Comparison of ENCODE assay signal across 24 cellular contexts in genomic region chrX:106510713-106511411, GRCh38.
DNase-seq lines count a peak whose midpoint lies in the region; ATAC-seq, FAIRE-seq and TF ChIP-seq lines count a peak whose summit lies in the region.
"Had no signal": no experiment of that assay in that cellular context is flagged by ENCODE, and none has a peak within 500 bp of the region (broad histone marks: within the 10 kb centered on the region; RNA-seq: fewer than 3 reads in every experiment).

No MANE protein-coding gene starts in this region.

- H3K27me3 Mint-ChIP-seq in activated T-cell treated with anti-CD3 and anti-CD28 coated beads, Interleukin-2, amount 50 U/mL, for 24 hours = peaks cover 41% of the 10 kb centered on the region
- no peaks in the 10 kb centered on the region for H3K27me3 Mint-ChIP-seq in activated CD4-positive, alpha-beta memory T cell treated with anti-CD3 and anti-CD28 coated beads for 36 hours

- POLR2A ChIA-PET in activated CD4-positive, alpha-beta memory T cell treated with anti-CD3 and anti-CD28 coated beads for 36 hours (lab: Charles Lee) = no interaction called here

- no peak for TF ChIP-seq CTCF in GM13976 (IDR thresholded peaks at IDR 0.05; ENCODE audit: borderline replicate concordance, control extremely low read depth, extremely low read depth, insufficient read depth, missing control alignments)

- CTCF ChIA-PET in activated CD4-positive, alpha-beta memory T cell treated with anti-CD3 and anti-CD28 coated beads for 36 hours (lab: Charles Lee) = no interaction called here

- H3K4me3 Mint-ChIP-seq in activated T-cell treated with anti-CD3 and anti-CD28 coated beads, Interleukin-2, amount 50 U/mL, for 24 hours = no peak overlapping the region
- no peak overlapping the region for H3K4me3 Mint-ChIP-seq in activated CD4-positive, alpha-beta memory T cell treated with anti-CD3 and anti-CD28 coated beads for 36 hours
- H3K4me3 Mint-ChIP-seq: activated T-cell treated with anti-CD3 and anti-CD28 coated beads, Interleukin-2, amount 50 U/mL, for 72 hours; IgD-negative memory B cell; natural killer cell treated with Interleukin-12 subunit alpha and Interleukin-12 subunit beta and Interleukin-15 and Interleukin-18, amount 100 ng/mL, for 72 hours had no signal

- peak; percentile 43 for FAIRE-seq in colon (lab: Jason Lieb, UNC)
- FAIRE-seq: endometrium, frontal cortex had no signal

- in situ Hi-C loops in GM13976 (cut with MboI; ENCODE audit: low sequenced_read_pairs, unreplicated experiment) = no loop called here

- no peak overlapping the region for H3K27ac Mint-ChIP-seq in activated T-cell treated with anti-CD3 and anti-CD28 coated beads, Interleukin-2, amount 50 U/mL, for 24 hours
- no peak overlapping the region for H3K27ac Mint-ChIP-seq in activated CD4-positive, alpha-beta memory T cell treated with anti-CD3 and anti-CD28 coated beads for 36 hours
- H3K27ac Mint-ChIP-seq: activated T-cell treated with anti-CD3 and anti-CD28 coated beads, Interleukin-2, amount 50 U/mL, for 72 hours; IgD-negative memory B cell; natural killer cell treated with Interleukin-12 subunit alpha and Interleukin-12 subunit beta and Interleukin-15 and Interleukin-18, amount 100 ng/mL, for 72 hours had no signal

- ATAC-seq in GM18868 (IDR thresholded peaks at IDR 0.05; ENCODE audit: unreplicated experiment) (peak; percentile 96), GM21723 (IDR thresholded peaks at IDR 0.05; ENCODE audit: unreplicated experiment) (peak; percentile 72), HG03565 (IDR thresholded peaks at IDR 0.05; ENCODE audit: unreplicated experiment) (peak; percentile 64)
- ATAC-seq: activated T-cell treated with anti-CD3 and anti-CD28 coated beads, Interleukin-2, amount 50 U/mL, for 72 hours; mucosa of descending colon; natural killer cell treated with Interleukin-12 subunit alpha and Interleukin-12 subunit beta and Interleukin-15 and Interleukin-18, amount 100 ng/mL, for 72 hours; Right ventricle myocardium inferior; stimulated activated naive CD8-positive, alpha-beta T cell treated with anti-CD3 and anti-CD28 coated beads, Interleukin-15, Interleukin-2, amounts not matched to agents 100 U/mL and 50 U/mL, for 24 hours had no signal

- H3K4me1 Mint-ChIP-seq in activated T-cell treated with anti-CD3 and anti-CD28 coated beads, Interleukin-2, amount 50 U/mL, for 24 hours (ENCODE audit: low read depth) = peaks cover 10% of the 10 kb centered on the region
- H3K4me1 Mint-ChIP-seq in activated CD4-positive, alpha-beta memory T cell treated with anti-CD3 and anti-CD28 coated beads for 36 hours (ENCODE audit: low read depth) = no peaks in the 10 kb centered on the region
- H3K4me1 Mint-ChIP-seq: IgD-negative memory B cell had no signal

- no peaks in the 10 kb centered on the region for H3K9me3 Mint-ChIP-seq in activated T-cell treated with anti-CD3 and anti-CD28 coated beads, Interleukin-2, amount 50 U/mL, for 24 hours
- H3K9me3 Mint-ChIP-seq in activated CD4-positive, alpha-beta memory T cell treated with anti-CD3 and anti-CD28 coated beads for 36 hours = no peaks in the 10 kb centered on the region
- H3K9me3 Mint-ChIP-seq: activated T-cell treated with anti-CD3 and anti-CD28 coated beads, Interleukin-2, amount 50 U/mL, for 72 hours; IgD-negative memory B cell; natural killer cell treated with Interleukin-12 subunit alpha and Interleukin-12 subunit beta and Interleukin-15 and Interleukin-18, amount 100 ng/mL, for 72 hours had no signal

- DNase-seq in activated T-cell treated with anti-CD3 and anti-CD28 coated beads, Interleukin-2, amount 50 U/mL, for 24 hours = no peak
- no peak for DNase-seq in GM13976 (ENCODE audit: low spot score)
- no peak for DNase-seq in activated CD4-positive, alpha-beta memory T cell treated with anti-CD3 and anti-CD28 coated beads for 36 hours
- DNase-seq: activated CD4-positive, alpha-beta T cell treated with anti-CD3 and anti-CD28 coated beads for 48 hours; activated naive CD4-positive, alpha-beta T cell; activated T-cell treated with anti-CD3 and anti-CD28 coated beads, Interleukin-2, amount 50 U/mL, for 72 hours; Calu3; mucosa of descending colon; NCI-H1105; NCI-H1930; NCI-H446; ovary; retina; stimulated activated naive CD8-positive, alpha-beta T cell treated with anti-CD3 and anti-CD28 coated beads, Interleukin-15, Interleukin-2, amounts not matched to agents 100 U/mL and 50 U/mL, for 24 hours; uterus had no signal

- H3K36me3 Mint-ChIP-seq in activated T-cell treated with anti-CD3 and anti-CD28 coated beads, Interleukin-2, amount 50 U/mL, for 24 hours (ENCODE audit: low read depth) = no peaks in the 10 kb centered on the region
- no peaks in the 10 kb centered on the region for H3K36me3 Mint-ChIP-seq in activated CD4-positive, alpha-beta memory T cell treated with anti-CD3 and anti-CD28 coated beads for 36 hours
- H3K36me3 Mint-ChIP-seq: IgD-negative memory B cell; natural killer cell treated with Interleukin-12 subunit alpha and Interleukin-12 subunit beta and Interleukin-15 and Interleukin-18, amount 100 ng/mL, for 72 hours had no signal

- intact Hi-C loops in activated CD4-positive, alpha-beta memory T cell treated with anti-CD3 and anti-CD28 coated beads for 36 hours (cut with micrococcal nuclease) = no loop called here
